Comparison of ENCODE assay signal across 25 cellular contexts in the genomic region with DNA sequence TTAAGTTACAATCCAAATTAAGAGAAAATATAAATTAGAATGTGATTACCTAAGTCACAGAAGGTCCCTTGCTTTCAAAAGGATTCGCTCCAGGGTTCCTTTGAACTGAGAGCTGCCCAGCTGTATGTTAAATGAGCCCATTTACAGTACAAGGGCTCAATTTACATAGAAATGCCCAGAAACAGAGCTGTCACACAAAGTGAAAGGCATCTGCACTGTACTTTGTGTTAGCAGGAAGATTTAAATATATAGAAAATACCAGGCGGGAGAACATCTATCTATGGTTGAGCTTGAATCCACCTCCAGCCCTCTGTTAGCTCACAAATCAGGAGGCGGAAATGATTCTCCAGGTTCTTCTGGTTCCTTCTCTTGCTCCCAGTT.
DNase-seq lines count a peak whose midpoint lies in the region; ATAC-seq and TF ChIP-seq lines count a peak whose summit lies in the region.
"Had no signal": no experiment of that assay in that cellular context is flagged by ENCODE, and none has a peak within 500 bp of the region (broad histone marks: within the 10 kb centered on the region; RNA-seq: fewer than 3 reads in every experiment).

No MANE protein-coding gene starts in this region.

- no peak overlapping the region for H3K27ac Mint-ChIP-seq in osteocyte (ENCODE audit: unreplicated experiment)
- H3K27ac Mint-ChIP-seq: activated CD8-positive, alpha-beta T cell treated with anti-CD3 and anti-CD28 coated beads for 36 hours; dendritic cell treated with granulocyte-macrophage colony-stimulating factor and Interleukin-4, amounts not matched to agents 40 ng/mL and 50 ng/mL, for 4 days; naive thymus-derived CD8-positive, alpha-beta T cell had no signal

- H3K9me3 ChIP-seq in HUES48 (ENCODE audit: control insufficient read depth, insufficient read depth, low read length) = no peaks in the 10 kb centered on the region
- H3K9me3 ChIP-seq: thoracic aorta had no signal

- peaks cover 2% of the 10 kb centered on the region for H3K4me1 Mint-ChIP-seq in osteocyte (ENCODE audit: unreplicated experiment)

- no peak for ATAC-seq in HG02642 (IDR thresholded peaks at IDR 0.05; ENCODE audit: poor library complexity, unreplicated experiment)
- ATAC-seq: activated CD8-positive, alpha-beta T cell treated with anti-CD3 and anti-CD28 coated beads for 36 hours; heart right ventricle; naive thymus-derived CD8-positive, alpha-beta T cell had no signal

- peaks cover 17% of the 10 kb centered on the region for H3K4me1 ChIP-seq in HUES48 (ENCODE audit: control insufficient read depth, insufficient read depth, low read length)

- DNase-seq in COLO668 (lab: John Stamatoyannopoulos, UW; ENCODE audit: unreplicated experiment) = peak; percentile 24
- DNase-seq in NCI-H748 (lab: John Stamatoyannopoulos, UW; ENCODE audit: unreplicated experiment) = peak; percentile 81
- DNase-seq in iPS DF 19.7 (ENCODE audit: low read depth, low spot score) = peak; percentile 75
- DNase-seq in hypothalamus (lab: John Stamatoyannopoulos, UW) = no peak
- DNase-seq in osteocyte (ENCODE audit: extremely low spot score, unreplicated experiment) = no peak
- DNase-seq in ureter (ENCODE audit: low spot score) = no peak
- DNase-seq: activated CD8-positive, alpha-beta T cell treated with anti-CD3 and anti-CD28 coated beads for 36 hours; activated naive CD4-positive, alpha-beta T cell treated with Interleukin-2 at 50 U/mL for 16 hours; activated T-cell treated with anti-CD3 and anti-CD28 coated beads, Interleukin-2, amount 50 U/mL, for 1 hour; amniotic stem cell; GM23248; heart right ventricle; MV-4-11; naive thymus-derived CD8-positive, alpha-beta T cell; NCI-H2171 treated with DMSO at 0.1 percent for 48 hours; posterior cingulate gyrus; RPMI8226; stimulated activated CD4-positive, alpha-beta T cell treated with anti-CD3 and anti-CD28 coated beads, Interleukin-1b, Interleukin-23, amount 100 ng/mL, for 48 hours; stimulated activated naive CD4-positive, alpha-beta T cell had no signal

- H3K9ac ChIP-seq in HUES48 (ENCODE audit: low read depth, low read length) = no peak overlapping the region
- H3K9ac ChIP-seq: GM23248 had no signal

- no peak for TF ChIP-seq CTCF in osteocyte (IDR thresholded peaks at IDR 0.05)

- H3K4me3 ChIP-seq in HUES48 (ENCODE audit: low read depth, low read length) = peak overlapping the region; percentile 12
- H3K4me3 ChIP-seq: cardiac muscle cell, GM23248, heart right ventricle, thoracic aorta had no signal

- peaks cover 28% of the 10 kb centered on the region for H3K27me3 ChIP-seq in HUES48 (ENCODE audit: control insufficient read depth, insufficient read depth, low read length)

- H3K36me3 ChIP-seq in HUES48 (ENCODE audit: control insufficient read depth, insufficient read depth, low read length) = no peaks in the 10 kb centered on the region
- H3K36me3 ChIP-seq: cardiac muscle cell, heart right ventricle, thoracic aorta had no signal

- H3K9me3 Mint-ChIP-seq in osteocyte (ENCODE audit: unreplicated experiment) = no peaks in the 10 kb centered on the region
- H3K9me3 Mint-ChIP-seq: activated CD8-positive, alpha-beta T cell treated with anti-CD3 and anti-CD28 coated beads for 36 hours; dendritic cell treated with granulocyte-macrophage colony-stimulating factor and Interleukin-4, amounts not matched to agents 40 ng/mL and 50 ng/mL, for 4 days had no signal

- no peaks in the 10 kb centered on the region for H3K36me3 Mint-ChIP-seq in osteocyte (ENCODE audit: unreplicated experiment)
- H3K36me3 Mint-ChIP-seq: naive thymus-derived CD8-positive, alpha-beta T cell had no signal

- peaks cover 4% of the 10 kb centered on the region for H3K27me3 Mint-ChIP-seq in osteocyte (ENCODE audit: unreplicated experiment)
- H3K27me3 Mint-ChIP-seq: activated CD8-positive, alpha-beta T cell treated with anti-CD3 and anti-CD28 coated beads for 36 hours had no signal

- H3K27ac ChIP-seq in HUES48 (ENCODE audit: low read depth, low read length) = peak overlapping the region; percentile 74
- H3K27ac ChIP-seq: C4-2B, cardiac muscle cell, GM23248, heart right ventricle, thoracic aorta had no signal

- H3K4me3 Mint-ChIP-seq in osteocyte (ENCODE audit: unreplicated experiment) = no peak overlapping the region
- H3K4me3 Mint-ChIP-seq: activated CD8-positive, alpha-beta T cell treated with anti-CD3 and anti-CD28 coated beads for 36 hours; dendritic cell treated with granulocyte-macrophage colony-stimulating factor and Interleukin-4, amounts not matched to agents 40 ng/mL and 50 ng/mL, for 4 days; naive thymus-derived CD8-positive, alpha-beta T cell had no signal

Comparison
In these comparisons a context has a peak if more than half of its experiments do, and no peak if none do; other contexts are left out.
1. DNase-seq: peak in COLO668 (single experiment), NCI-H748 (single experiment) and iPS DF 19.7 (single experiment); none in hypothalamus (0 of 51), osteocyte (single experiment) and ureter (single experiment).